ENCODE assay signal across 9 cellular contexts in the genomic region with DNA sequence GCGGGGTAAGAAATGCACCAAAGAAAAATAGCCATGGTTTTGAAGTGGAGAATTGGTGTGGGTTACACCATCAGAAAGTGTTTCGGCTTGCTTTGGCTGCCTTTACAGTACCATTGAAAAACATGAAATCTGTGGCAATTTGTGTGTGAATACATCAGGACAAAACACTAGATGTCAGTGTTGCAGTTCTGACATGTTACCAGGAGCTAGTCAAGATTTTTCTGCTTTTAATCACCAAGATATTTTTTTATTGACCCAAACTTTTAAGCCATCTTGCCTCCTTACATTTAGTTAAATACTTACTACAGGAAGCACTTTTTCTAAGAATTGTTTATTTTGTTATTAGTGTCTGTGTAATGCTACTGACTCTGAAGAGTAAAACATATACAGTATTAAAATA. TPM values are rescaled to one million over a fixed set of nuclear protein-coding genes. Genes with fewer than 3 reads are reported as not detected.
DNase-seq lines count a peak whose midpoint lies in the region; ATAC-seq, FAIRE-seq and TF ChIP-seq lines count a peak whose summit lies in the region.
"Had no signal": no experiment of that assay in that cellular context is flagged by ENCODE, and none has a peak within 500 bp of the region (broad histone marks: within the 10 kb centered on the region; RNA-seq: fewer than 3 reads in every experiment).

No MANE protein-coding gene starts in this region.

- H3K9ac ChIP-seq in neural cell (ENCODE audit: low read length), result no peak overlapping the region

- no peaks in the 10 kb centered on the region for H3K9me2 ChIP-seq in neural cell (ENCODE audit: insufficient read depth, low read length)

- no peaks in the 10 kb centered on the region for H3K4me1 ChIP-seq in CD8-positive, alpha-beta memory T cell (ENCODE audit: insufficient read depth, low read length)

- no peak for ATAC-seq in GM18520 (IDR thresholded peaks at IDR 0.05; ENCODE audit: unreplicated experiment)

- peaks cover 18 to 44% (median 24%) of the 10 kb centered on the region in 3 donors for H3K4me1 Mint-ChIP-seq in CD8-positive, alpha-beta memory T cell

- peaks cover 0 to 55% (median 13%) of the 10 kb centered on the region in 3 donors for H3K36me3 Mint-ChIP-seq in CD8-positive, alpha-beta memory T cell

- H3F3A ChIP-seq in neural cell (ENCODE audit: insufficient read depth, low read length, poor library complexity, severe bottlenecking), result no peaks in the 10 kb centered on the region

- H3K27ac ChIP-seq in neural cell (ENCODE audit: low read length), result no peak overlapping the region
- no peak overlapping the region for H3K27ac ChIP-seq in CD8-positive, alpha-beta memory T cell (ENCODE audit: low read depth, low read length)

- no peak overlapping the region for H3K4me2 ChIP-seq in neural cell (ENCODE audit: low read length)

- no peaks in the 10 kb centered on the region for H3K9me3 ChIP-seq in neural cell (ENCODE audit: low read length)
- H3K9me3 ChIP-seq in CD8-positive, alpha-beta memory T cell (ENCODE audit: low read length), result no peaks in the 10 kb centered on the region

- peak; percentile 14 for TF ChIP-seq CTCF in GM13976 (IDR thresholded peaks at IDR 0.05; ENCODE audit: borderline replicate concordance, control extremely low read depth, extremely low read depth, insufficient read depth, missing control alignments)
- peak; percentile 48 for TF ChIP-seq CTCF in cardiac fibroblast (IDR thresholded peaks at IDR 0.05; ENCODE audit: low read depth, low read length)
- peak; percentile 71 for TF ChIP-seq CTCF in neural cell (IDR thresholded peaks at IDR 0.05; ENCODE audit: poor library complexity, severe bottlenecking)

- in situ Hi-C loops in GM13976 (cut with MboI; ENCODE audit: low sequenced_read_pairs, unreplicated experiment), result no loop called here

- peak overlapping the region in 1 of 8 donors; percentile 24 for H3K27ac Mint-ChIP-seq in CD8-positive, alpha-beta memory T cell

- no peak overlapping the region for H2AFZ ChIP-seq in neural cell (ENCODE audit: low read depth, low read length)

- H3K36me3 ChIP-seq in neural cell (ENCODE audit: insufficient read depth, low read length), result no peaks in the 10 kb centered on the region
- H3K36me3 ChIP-seq in CD8-positive, alpha-beta memory T cell (ENCODE audit: insufficient read depth, low read length), result peaks cover 4% of the 10 kb centered on the region

- peak; percentile 69 for TF ChIP-seq RAD21 in neural cell (conservative IDR thresholded peaks at IDR 0.05)

- H3K9me3 Mint-ChIP-seq in CD8-positive, alpha-beta memory T cell, result no peaks in the 10 kb centered on the region

- H4K20me1 ChIP-seq in neural cell (ENCODE audit: insufficient read depth), result no peaks in the 10 kb centered on the region

- no peak for TF ChIP-seq EP300 in neural cell (conservative IDR thresholded peaks at IDR 0.05; ENCODE audit: poor library complexity, severe bottlenecking)

- H3K4me3 Mint-ChIP-seq in CD8-positive, alpha-beta memory T cell, result no peak overlapping the region

- H3K79me2 ChIP-seq in neural cell (replicated peaks; ENCODE audit: insufficient read depth, low read length), result no peaks in the 10 kb centered on the region

- DNase-seq in GM13976 (ENCODE audit: low spot score) (no peak), MV-4-11 (lab: John Stamatoyannopoulos, UW) (peak; percentile 4), cardiac fibroblast (ENCODE audit: low read depth in 2 of 2) (peak; percentile 75 to 80), NCI-H1048 (lab: John Stamatoyannopoulos, UW) (no peak)
- no peak for DNase-seq in CD8-positive, alpha-beta memory T cell

- no peaks in the 10 kb centered on the region for H3K27me3 Mint-ChIP-seq in CD8-positive, alpha-beta memory T cell

- peak; percentile 66 for FAIRE-seq in A204.1 (lab: Jason Lieb, UNC)
- FAIRE-seq: colon had no signal

- H3K4me3 ChIP-seq in cardiac fibroblast (replicated peaks in 1 of 2; ENCODE audit: low read depth in 2 of 2, low read length in 2 of 2) (no peak overlapping the region), neural cell (ENCODE audit: low read length) (no peak overlapping the region)
- H3K4me3 ChIP-seq in CD8-positive, alpha-beta memory T cell (ENCODE audit: low read length), result no peak overlapping the region

- POLR2A ChIA-PET in CD8-positive, alpha-beta memory T cell (lab: Charles Lee), result no interaction called here

- CTCF ChIA-PET in CD8-positive, alpha-beta memory T cell (lab: Charles Lee), result no interaction called here

- H3K27me3 ChIP-seq in neural cell (ENCODE audit: insufficient read depth, low read depth, low read length), result no peaks in the 10 kb centered on the region
- H3K27me3 ChIP-seq in CD8-positive, alpha-beta memory T cell (ENCODE audit: insufficient read depth, low read length, poor library complexity, severe bottlenecking), result no peaks in the 10 kb centered on the region

TF ChIP-seq in neural cell, 6 proteins besides CTCF, POLR2A, EP300 and RAD21:
- TF ChIP-seq POLR2AphosphoS5 (IDR thresholded peaks at IDR 0.05), result no peak
- TF ChIP-seq SMC3 (conservative IDR thresholded peaks at IDR 0.05; ENCODE audit: poor library complexity), result peak; percentile 72

RNA-seq across cellular contexts. Expression of a gene that starts 14.3 kb away (rescaled TPM):
- 4.6 and 5.4 TPM in 2 replicates for polyA plus RNA-seq in neural cell
- polyA minus RNA-seq in neural cell, result 16.8 and 21.8 TPM in 2 replicates
- total RNA-seq in CD8-positive, alpha-beta memory T cell, result 10 to 100 TPM; 46.1 to 49.4 TPM
- 18.2 TPM for polyA plus RNA-seq in CD8-positive, alpha-beta memory T cell

RNA-seq across cellular contexts. Expression of a gene that starts 45.7 kb away (rescaled TPM):
- 0.10 and 0.16 TPM in 2 replicates for polyA plus RNA-seq in neural cell
- 0.24 and 2.1 TPM in 2 replicates for polyA minus RNA-seq in neural cell
- not detected for total RNA-seq in CD8-positive, alpha-beta memory T cell
- polyA plus RNA-seq in CD8-positive, alpha-beta memory T cell, result not detected

Comparison
In these comparisons a context has a peak if more than half of its experiments do, and no peak if none do; other contexts are left out.
1. DNase-seq: peak in MV-4-11 (single experiment) and cardiac fibroblast (2 of 2); none in GM13976 (single experiment), CD8-positive, alpha-beta memory T cell (0 of 5) and NCI-H1048 (single experiment).
2. CTCF ChIP-seq: peak in every context shown above with its lines; median percentile 71 in neural cell; 48 in cardiac fibroblast; 14 in GM13976.